In the genomic region with DNA sequence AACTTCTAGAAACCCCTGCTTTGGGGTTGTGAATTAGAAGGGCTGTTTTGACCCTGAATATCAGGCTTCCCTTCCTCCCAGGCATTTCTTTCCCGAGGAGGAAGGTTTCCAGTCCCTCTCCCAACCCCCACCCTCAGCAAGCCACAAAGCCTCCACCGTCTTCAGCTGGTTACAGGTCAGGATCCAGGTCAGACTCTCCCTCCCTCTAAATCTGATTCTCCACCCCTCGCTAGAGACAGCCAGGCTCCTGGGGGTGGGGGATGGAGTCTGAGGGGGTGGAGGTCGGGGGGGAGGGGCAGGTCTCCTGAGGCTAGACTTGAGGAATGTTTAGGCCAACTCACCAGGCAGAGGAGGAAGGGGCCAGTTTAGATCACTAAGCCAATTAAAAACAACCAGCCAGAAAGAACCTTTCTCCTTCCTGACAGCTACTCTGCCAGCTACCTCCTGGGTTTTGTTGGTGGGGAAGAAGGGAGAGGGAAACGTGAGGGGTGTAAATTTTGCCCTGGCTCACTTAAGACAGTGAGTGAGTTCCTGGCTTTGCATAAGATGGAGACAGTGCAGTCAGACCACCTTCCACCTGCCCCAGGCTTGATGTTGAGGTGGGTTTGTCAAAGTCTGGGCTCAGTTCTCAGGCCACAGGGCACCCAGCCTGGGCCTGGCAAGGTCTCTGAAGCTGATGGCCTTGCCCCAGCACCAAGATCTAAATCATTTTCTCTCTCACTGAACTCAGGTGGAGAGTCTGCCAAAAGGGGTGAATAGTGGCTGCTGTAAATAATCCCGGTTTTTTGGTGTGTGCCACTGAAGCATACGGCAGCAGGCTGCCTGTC, we compare ENCODE assay signal across 15 cellular contexts. TPM values are rescaled to one million over a fixed set of nuclear protein-coding genes. Genes with fewer than 3 reads are reported as not detected.
A peak's percentile ranks its signal among the peaks of the same experiment; 100 is the strongest.
DNase-seq lines count a peak whose midpoint lies in the region; ATAC-seq and TF ChIP-seq lines count a peak whose summit lies in the region.
"Had no signal": no experiment of that assay in that cellular context is flagged by ENCODE, and none has a peak within 500 bp of the region (broad histone marks: within the 10 kb centered on the region; RNA-seq: fewer than 3 reads in every experiment).

No MANE protein-coding gene starts in this region.

- DNase-seq in EH (ENCODE audit: low read depth): peak; percentile 70
- peak; percentile 91 for DNase-seq in NCI-H82 (lab: John Stamatoyannopoulos, UW)
- DNase-seq in osteoblast (ENCODE audit: insufficient read length, low spot score, missing footprints): peak; percentile 55
- DNase-seq in tibial nerve (ENCODE audit: low spot score in 2 of 2): no peak
- no peak for DNase-seq in effector CD4-positive, alpha-beta T cell
- DNase-seq in middle frontal gyrus (ENCODE audit: extremely low spot score, low spot score): no peak
- DNase-seq: activated CD4-positive, alpha-beta memory T cell treated with anti-CD3 and anti-CD28 coated beads, Interleukin-2, amount 10 ng/mL, durations not matched to agents 7 days and 5 days; activated naive CD4-positive, alpha-beta T cell treated with anti-CD3 and anti-CD28 coated beads, Interleukin-2, amount 50 U/mL, for 16 hours; C1 segment of cervical spinal cord; head of caudate nucleus; naive B cell; NCI-H526 had no signal

- H4K20me1 ChIP-seq in osteoblast (ENCODE audit: insufficient read depth, low read length): no peaks in the 10 kb centered on the region

- no peak for TF ChIP-seq POLR2A in tibial nerve (IDR thresholded peaks at IDR 0.05)

- TF ChIP-seq EP300 in tibial nerve (IDR thresholded peaks at IDR 0.05): no peak

- H3K79me2 ChIP-seq in osteoblast (ENCODE audit: insufficient read depth, low read length): no peaks in the 10 kb centered on the region

- H2AFZ ChIP-seq in osteoblast (ENCODE audit: low read length): peak overlapping the region; percentile 45

- no peak for ATAC-seq in GM19467 (IDR thresholded peaks at IDR 0.05; ENCODE audit: unreplicated experiment)

- H3K4me1 ChIP-seq in ectodermal cell (ENCODE audit: control insufficient read depth, insufficient read depth, low read length): peaks cover 83% of the 10 kb centered on the region
- H3K4me1 ChIP-seq in osteoblast (ENCODE audit: insufficient read depth, low read length): peaks cover 32% of the 10 kb centered on the region
- H3K4me1 ChIP-seq in tibial nerve: peaks cover 0 to 66% (median 48%) of the 10 kb centered on the region in 4 donors

- H3K27ac ChIP-seq in ectodermal cell (ENCODE audit: insufficient read depth, low read depth, low read length, poor library complexity, severe bottlenecking) (peak overlapping the region; percentile 93), osteoblast (ENCODE audit: low read depth, low read length) (no peak overlapping the region), tibial nerve (peak overlapping the region in 2 of 4 donors; percentile 41 to 70)

- H3K27me3 ChIP-seq in ectodermal cell (ENCODE audit: control insufficient read depth, insufficient read depth, low read length, poor library complexity, severe bottlenecking): no peaks in the 10 kb centered on the region
- H3K27me3 ChIP-seq in osteoblast (ENCODE audit: insufficient read depth, low read length): no peaks in the 10 kb centered on the region
- no peaks in the 10 kb centered on the region for H3K27me3 ChIP-seq in tibial nerve

- H3K4me2 ChIP-seq in osteoblast (ENCODE audit: insufficient read depth, low read length): peak overlapping the region; percentile 41

- TF ChIP-seq CTCF in osteoblast (IDR thresholded peaks at IDR 0.05; ENCODE audit: extremely low read depth, low read depth, low read length) (no peak), tibial nerve (IDR thresholded peaks at IDR 0.05) (no peak)

- peaks cover 6% of the 10 kb centered on the region for H3K36me3 ChIP-seq in ectodermal cell (ENCODE audit: control insufficient read depth, insufficient read depth, low read length)
- H3K36me3 ChIP-seq in osteoblast (ENCODE audit: insufficient read depth, low read length): no peaks in the 10 kb centered on the region
- H3K36me3 ChIP-seq in tibial nerve: no peaks in the 10 kb centered on the region

- WGBS in ectodermal cell, 2 experiments: 26 to 30% methylated on average over 5 to 7 of the region's 7 CpGs
- WGBS in tibial nerve, 2 donors: 31 to 41% methylated on average over 7 of the region's 7 CpGs

- H3K9me3 ChIP-seq in ectodermal cell (ENCODE audit: control insufficient read depth, low read length) (no peaks in the 10 kb centered on the region), osteoblast (ENCODE audit: low read depth, low read length) (no peaks in the 10 kb centered on the region), tibial nerve (no peaks in the 10 kb centered on the region)

- peak overlapping the region; percentile 4 for H3K4me3 ChIP-seq in ectodermal cell (ENCODE audit: insufficient read depth, low read depth, low read length)
- no peak overlapping the region for H3K4me3 ChIP-seq in osteoblast (ENCODE audit: insufficient read depth, low read length)
- no peak overlapping the region for H3K4me3 ChIP-seq in tibial nerve

RNA-seq across cellular contexts. Expression of a gene that starts 19.5 kb away (rescaled TPM):
- polyA plus RNA-seq in ectodermal cell (2013, experiment 1 of 4): 74.0 TPM
- 115 TPM for polyA plus RNA-seq in ectodermal cell (2013, experiment 2 of 4)
- 66.2 TPM for polyA plus RNA-seq in ectodermal cell (2013, experiment 3 of 4)
- 65.1 TPM for polyA plus RNA-seq in ectodermal cell (2013, experiment 4 of 4)
- 8.0 TPM in 2 replicates for total RNA-seq in osteoblast
- 1 to 10 TPM; 2.7 to 6.3 (median 4.2) TPM for total RNA-seq in tibial nerve
- total RNA-seq: MCF 10A had no signal

RNA-seq across cellular contexts. Expression of a gene that starts 50.2 kb away (rescaled TPM):
- polyA plus RNA-seq in ectodermal cell (2013, experiment 1 of 4): 525 TPM
- polyA plus RNA-seq in ectodermal cell (2013, experiment 2 of 4): 500 TPM
- 575 TPM for polyA plus RNA-seq in ectodermal cell (2013, experiment 3 of 4)
- polyA plus RNA-seq in ectodermal cell (2013, experiment 4 of 4): 645 TPM
- 81.4 and 97.2 TPM in 2 replicates for total RNA-seq in osteoblast
- total RNA-seq in tibial nerve: 100 to 1,000 TPM; 194 to 357 (median 229) TPM

Comparison
In these comparisons a context has a peak if more than half of its experiments do, and no peak if none do; other contexts are left out.
1. DNase-seq: peak in EH (single experiment), NCI-H82 (single experiment) and osteoblast (single experiment); none in tibial nerve (0 of 2), effector CD4-positive, alpha-beta T cell (single experiment) and middle frontal gyrus (single experiment).